23 cellular contexts compared by ENCODE assay signal in genomic region chr6:55450007-55450406, GRCh38.
DNase-seq lines count a peak whose midpoint lies in the region; ATAC-seq and TF ChIP-seq lines count a peak whose summit lies in the region.
"Had no signal": no experiment of that assay in that cellular context is flagged by ENCODE, and none has a peak within 500 bp of the region (broad histone marks: within the 10 kb centered on the region; RNA-seq: fewer than 3 reads in every experiment).

No MANE protein-coding gene starts in this region.

- H3K36me3 ChIP-seq in heart right ventricle (no peaks in the 10 kb centered on the region), spleen (no peaks in the 10 kb centered on the region)
- H3K36me3 ChIP-seq: esophagus muscularis mucosa, neural progenitor cell, thoracic aorta, uterus had no signal

- 40 to 47% methylated on average over 2 of the region's 2 CpGs for WGBS in heart right ventricle, 2 donors
- 19 to 21% methylated on average over 2 of the region's 2 CpGs for WGBS in lower leg skin, 2 donors
- WGBS in spleen, 5 donors = 36 to 44% (median 40%) methylated on average over 2 of the region's 2 CpGs

- H3K4me1 ChIP-seq in heart right ventricle (peaks cover 0 to 8% (median 0%) of the 10 kb centered on the region in 9 donors), spleen (no peaks in the 10 kb centered on the region)
- H3K4me1 ChIP-seq: neural progenitor cell, uterus had no signal

- H3K9me3 ChIP-seq in heart right ventricle = no peaks in the 10 kb centered on the region
- no peaks in the 10 kb centered on the region for H3K9me3 ChIP-seq in spleen
- H3K9me3 ChIP-seq: esophagus muscularis mucosa, thoracic aorta, uterus had no signal

- H3K27me3 ChIP-seq in heart right ventricle (no peaks in the 10 kb centered on the region), spleen (replicated peaks in 1 of 7) (no peaks in the 10 kb centered on the region)
- H3K27me3 ChIP-seq: esophagus muscularis mucosa, neural progenitor cell, uterus had no signal

- TF ChIP-seq CTCF in heart right ventricle (IDR thresholded peaks at IDR 0.05) (no peak), lower leg skin (IDR thresholded peaks at IDR 0.05) (no peak), spleen (IDR thresholded peaks at IDR 0.05 in 8 of 11, conservative IDR thresholded peaks at IDR 0.05 in 3 of 11) (no peak)

- intact Hi-C loops in heart right ventricle (cut with DNase I) = loop anchor here in 2 of 10 donors (10.0 kb wide), 1 partner anchor 115 kb away; no protein-coding TSS in a partner anchor
- intact Hi-C loops in cardiac septum (cut with DNase I) = no loop called here
- intact Hi-C loops in lower leg skin (cut with DNase I; ENCODE audit: low total_unique reads) = no loop called here
- intact Hi-C loops in spleen (cut with DNase I; ENCODE audit: low total_unique reads) = no loop called here

- TF ChIP-seq POLR2A in lower leg skin (IDR thresholded peaks at IDR 0.05) (no peak), spleen (IDR thresholded peaks at IDR 0.05) (no peak)

- H3K4me3 ChIP-seq in heart right ventricle = no peak overlapping the region
- H3K4me3 ChIP-seq in lower leg skin (ENCODE audit: low read depth, poor library complexity, severe bottlenecking) = no peak overlapping the region
- H3K4me3 ChIP-seq in spleen = no peak overlapping the region
- H3K4me3 ChIP-seq: esophagus muscularis mucosa, neural progenitor cell, SK-N-MC, thoracic aorta, uterus had no signal

- H3K27ac ChIP-seq in heart right ventricle = peak overlapping the region in 4 of 10 donors; percentile 13 to 49 (median 34)
- no peak overlapping the region for H3K27ac ChIP-seq in spleen
- H3K27ac ChIP-seq: esophagus muscularis mucosa, KMS-11, neural progenitor cell, SK-N-MC, thoracic aorta, uterus, VCaP had no signal

- ATAC-seq in heart right ventricle = peak in 6 of 8 donors; percentile 18 to 59 (median 45)

- DNase-seq in heart right ventricle (no peak), cardiac septum (ENCODE audit: low spot score) (no peak), amniotic epithelial cell (ENCODE audit: low read depth) (peak; percentile 27), iris pigment epithelial cell (ENCODE audit: low read depth) (peak; percentile 63), lower leg skin (ENCODE audit: low spot score in 2 of 2) (no peak), middle frontal gyrus (ENCODE audit: extremely low spot score, low spot score) (no peak), T-helper 2 cell (no peak), spleen (no peak)
- DNase-seq: activated CD4-positive, alpha-beta T cell treated with anti-CD3 and anti-CD28 coated beads for 48 hours; activated CD8-positive, alpha-beta memory T cell treated with anti-CD3 and anti-CD28 coated beads for 24 hours; activated gamma-delta T cell treated with Interleukin-2 at 50 U/mL for 16 hours; activated T-cell treated with anti-CD3 and anti-CD28 coated beads, Interleukin-2, amount 50 U/mL, for 24 hours; CD4-positive, alpha-beta memory T cell; central memory CD4-positive, alpha-beta T cell; H7; NCI-H1436; uterus had no signal

Comparison
In these comparisons a context has a peak if more than half of its experiments do, and no peak if none do; other contexts are left out.
1. DNase-seq: peak in amniotic epithelial cell (single experiment) and iris pigment epithelial cell (single experiment); none in heart right ventricle (0 of 2), cardiac septum (single experiment), lower leg skin (0 of 2), middle frontal gyrus (single experiment), T-helper 2 cell (0 of 5) and spleen (single experiment).